Comparison of ENCODE assay signal across 19 cellular contexts in genomic region chr16:89779231-89779912, GRCh38.
"Had no signal": no experiment of that assay in that cellular context is flagged by ENCODE, and none has a peak within 500 bp of the region (broad histone marks: within the 10 kb centered on the region; RNA-seq: fewer than 3 reads in every experiment).

No MANE protein-coding gene starts in this region.

- H3K27ac ChIP-seq: lower lobe of right lung, prostate gland, spleen, suprapubic skin, upper lobe of left lung had no signal

- H3K36me3 ChIP-seq: lower lobe of right lung, prostate gland, upper lobe of left lung had no signal

- H3K27me3 ChIP-seq: spleen, suprapubic skin, upper lobe of left lung had no signal

- H3K4me1 ChIP-seq: lower lobe of right lung, prostate gland, suprapubic skin, upper lobe of left lung had no signal

- ATAC-seq: activated CD8-positive, alpha-beta memory T cell treated with anti-CD3 and anti-CD28 coated beads, Interleukin-2, amount 10 ng/mL, durations not matched to agents 7 days and 5 days; activated naive CD4-positive, alpha-beta T cell treated with anti-CD3 and anti-CD28 coated beads, Interleukin-2, amount 50 U/mL, for 72 hours; left cardiac atrium; lower lobe of right lung; mucosa of descending colon; naive thymus-derived CD8-positive, alpha-beta T cell; sciatic nerve; stimulated activated naive B cell treated with anti-CD40 and anti-IgM and Interleukin-4, amounts not matched to agents 10 μg/mL and 1 μg/mL and 100 μg/mL, for 72 hours had no signal

- H3K9me3 ChIP-seq: lower lobe of right lung, mucosa of descending colon, prostate gland, spleen, suprapubic skin, upper lobe of left lung had no signal

- DNase-seq: activated CD4-positive, alpha-beta T cell treated with anti-CD3 and anti-CD28 coated beads for 1 hour; activated CD4-positive, alpha-beta T cell treated with anti-CD3 and anti-CD28 coated beads, Interleukin-2, amount 50 U/mL, for 48 hours; activated CD8-positive, alpha-beta memory T cell treated with anti-CD3 and anti-CD28 coated beads, Interleukin-2, amount 10 ng/mL, durations not matched to agents 7 days and 5 days; activated effector memory CD4-positive, alpha-beta T cell treated with anti-CD3 and anti-CD28 coated beads, Interleukin-2, amount 50 U/mL, for 16 hours; activated T-cell treated with anti-CD3 and anti-CD28 coated beads, Interleukin-2, amount 50 U/mL, for 24 hours; effector CD4-positive, alpha-beta T cell; erythroblast; left cardiac atrium; lower lobe of right lung; mucosa of descending colon; naive thymus-derived CD8-positive, alpha-beta T cell; spleen; stimulated activated CD4-positive, alpha-beta T cell treated with anti-CD3 and anti-CD28 coated beads, Interleukin-1b, Interleukin-23, amount 100 ng/mL, for 48 hours; stimulated activated naive B cell treated with anti-CD40 and anti-IgM and Interleukin-4, amounts not matched to agents 10 μg/mL and 1 μg/mL and 100 μg/mL, for 72 hours; upper lobe of left lung had no signal

- H3K4me3 ChIP-seq: lower lobe of right lung, mucosa of descending colon, prostate gland, spleen, suprapubic skin, upper lobe of left lung had no signal
